5 cellular contexts compared by ENCODE assay signal in the genomic region with DNA sequence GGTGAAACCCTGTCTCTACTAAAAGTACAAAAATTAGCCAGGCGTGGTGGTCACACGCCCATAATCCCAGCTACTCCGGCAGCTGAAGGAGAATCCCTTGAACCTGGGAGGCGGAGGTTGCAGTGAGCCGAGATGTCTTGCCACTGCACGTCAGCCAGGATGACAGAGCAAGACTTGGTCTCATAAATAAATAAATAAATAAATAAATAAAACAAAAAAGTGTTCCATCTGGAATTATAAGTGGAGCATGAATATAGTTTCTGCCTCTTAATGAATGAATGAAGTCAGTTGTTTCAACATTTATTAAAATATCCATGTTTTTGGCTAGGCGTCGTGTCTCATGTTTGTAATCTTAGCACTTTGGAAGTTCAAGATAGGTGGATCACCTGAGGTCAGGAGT.
"Had no signal": no experiment of that assay in that cellular context is flagged by ENCODE, and none has a peak within 500 bp of the region (broad histone marks: within the 10 kb centered on the region; RNA-seq: fewer than 3 reads in every experiment).

No MANE protein-coding gene starts in this region.

- H3K4me3 Mint-ChIP-seq: IgD-negative memory B cell had no signal

- H3K9me3 Mint-ChIP-seq: IgD-negative memory B cell had no signal

- H3K27me3 Mint-ChIP-seq: IgD-negative memory B cell had no signal

- H3K27ac ChIP-seq: HL-60 had no signal

- H3K27ac Mint-ChIP-seq: IgD-negative memory B cell had no signal

- H3K4me3 ChIP-seq: K562 had no signal

- DNase-seq: KBM-7, KG1 had no signal
